In genomic region chr5:10726913-10727517, GRCh38 we compare ENCODE assay signal across 9 cellular contexts. TPM values are rescaled to one million over a fixed set of nuclear protein-coding genes. Genes with fewer than 3 reads are reported as not detected.
DNase-seq lines count a peak whose midpoint lies in the region; ATAC-seq and TF ChIP-seq lines count a peak whose summit lies in the region.
"Had no signal": no experiment of that assay in that cellular context is flagged by ENCODE, and none has a peak within 500 bp of the region (broad histone marks: within the 10 kb centered on the region; RNA-seq: fewer than 3 reads in every experiment).

No MANE protein-coding gene starts in this region.

- no peak overlapping the region for H3K4me3 Mint-ChIP-seq in osteocyte (ENCODE audit: unreplicated experiment)

- H3K27ac ChIP-seq in adrenal gland (peak overlapping the region in 3 of 5 donors; percentile 84 to 97 (median 91)), prostate gland (no peak overlapping the region)

- H3K9me3 ChIP-seq in adrenal gland (replicated peaks in 1 of 3) = no peaks in the 10 kb centered on the region
- no peaks in the 10 kb centered on the region for H3K9me3 ChIP-seq in prostate gland

- H3K36me3 Mint-ChIP-seq in osteocyte (ENCODE audit: unreplicated experiment) = peaks cover 20% of the 10 kb centered on the region

- intact Hi-C loops in adrenal gland (cut with DNase I) (no loop called here), prostate gland (cut with DNase I) (no loop called here)

- peaks cover 19 to 26% of the 10 kb centered on the region in 2 donors for H3K4me1 ChIP-seq in adrenal gland (replicated peaks in 1 of 2)
- H3K4me1 ChIP-seq in prostate gland (replicated peaks) = no peaks in the 10 kb centered on the region

- peak; percentile 8 for DNase-seq in stimulated activated naive CD4-positive, alpha-beta T cell treated with Interleukin-2 at 50 U/mL for 16 hours (lab: John Stamatoyannopoulos, UW)
- no peak for DNase-seq in stimulated activated naive CD4-positive, alpha-beta T cell (lab: John Stamatoyannopoulos, UW)
- peak in 1 of 7 donors; percentile 48 for DNase-seq in adrenal gland
- DNase-seq in osteocyte (ENCODE audit: extremely low spot score, unreplicated experiment) = no peak
- no peak for DNase-seq in prostate gland (ENCODE audit: low spot score)
- DNase-seq in germinal center (ENCODE audit: low spot score) = no peak
- DNase-seq: DMS79 treated with DMSO at 0.1 percent for 48 hours had no signal

- peaks cover 18% of the 10 kb centered on the region for H3K4me1 Mint-ChIP-seq in osteocyte (ENCODE audit: unreplicated experiment)

- H3K36me3 ChIP-seq in adrenal gland (replicated peaks in 1 of 2) = no peaks in the 10 kb centered on the region
- H3K36me3 ChIP-seq in prostate gland = no peaks in the 10 kb centered on the region

- TF ChIP-seq POLR2A in adrenal gland (IDR thresholded peaks at IDR 0.05) = no peak
- no peak for TF ChIP-seq POLR2A in prostate gland (IDR thresholded peaks at IDR 0.05)

- H3K27me3 Mint-ChIP-seq in osteocyte (ENCODE audit: unreplicated experiment) = no peaks in the 10 kb centered on the region

- no peak overlapping the region for H3K4me3 ChIP-seq in adrenal gland
- H3K4me3 ChIP-seq in prostate gland = no peak overlapping the region

- H3K27me3 ChIP-seq in adrenal gland = no peaks in the 10 kb centered on the region
- H3K27me3 ChIP-seq in prostate gland (replicated peaks; ENCODE audit: insufficient read depth) = no peaks in the 10 kb centered on the region

- WGBS in adrenal gland, 4 donors = 49 to 62% (median 56%) methylated on average over 6 to 8 of the region's 8 CpGs
- WGBS in prostate gland = 62% methylated on average over 8 of the region's 8 CpGs

- H3K9me3 Mint-ChIP-seq in osteocyte (ENCODE audit: unreplicated experiment) = no peaks in the 10 kb centered on the region

- peak; percentile 92 for ATAC-seq in HG02981 (IDR thresholded peaks at IDR 0.05; ENCODE audit: unreplicated experiment)
- no peak for ATAC-seq in esophagus mucosa

- TF ChIP-seq CTCF in adrenal gland (IDR thresholded peaks at IDR 0.05) = no peak
- no peak for TF ChIP-seq CTCF in osteocyte (IDR thresholded peaks at IDR 0.05)
- no peak for TF ChIP-seq CTCF in prostate gland (IDR thresholded peaks at IDR 0.05)

- no peak overlapping the region for H3K27ac Mint-ChIP-seq in osteocyte (ENCODE audit: unreplicated experiment)

RNA-seq across cellular contexts. Expression of gene DAP, which starts 34.0 kb away (rescaled TPM):
- 100 to 1,000 TPM in 5 of 8 donors, 10 to 100 TPM in 3; 47.9 to 197 (median 125) TPM for total RNA-seq in adrenal gland
- 100 to 1,000 TPM in 1 of 3 donors, 10 to 100 TPM in 2; 65.5 to 122 (median 68.4) TPM for polyA plus RNA-seq in adrenal gland
- total RNA-seq in esophagus mucosa = 34.6 TPM
- total RNA-seq in osteocyte = 168 and 173 TPM in 2 replicates
- total RNA-seq in prostate gland = 100 to 1,000 TPM in 1 of 2 donors, 10 to 100 TPM in 1; 86.2 to 111 TPM

Comparison
In these comparisons a context has a peak if more than half of its experiments do, and no peak if none do; other contexts are left out.
1. H3K27ac ChIP-seq: peak in adrenal gland (3 of 5); none in prostate gland (0 of 2).